22 cellular contexts compared by ENCODE assay signal in the genomic region with DNA sequence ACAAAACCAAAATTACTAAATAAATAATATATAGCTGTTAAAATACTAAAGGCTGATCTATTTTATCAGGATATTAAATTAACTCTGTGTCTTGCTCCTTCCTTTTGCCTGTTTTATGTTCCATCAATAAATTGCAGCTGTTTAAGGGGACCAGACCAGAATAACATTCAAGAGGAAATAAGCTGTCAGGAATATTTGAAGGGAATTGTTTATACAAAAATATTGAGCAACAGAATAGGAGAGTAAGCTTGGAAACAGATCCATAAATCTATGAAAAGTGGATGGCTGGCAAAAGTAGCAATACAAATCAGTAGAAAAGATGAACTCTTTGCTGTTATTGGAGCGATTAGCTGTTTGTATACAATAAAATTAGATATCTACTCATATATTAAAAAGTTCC. TPM values are rescaled to one million over a fixed set of nuclear protein-coding genes. Genes with fewer than 3 reads are reported as not detected.
DNase-seq lines count a peak whose midpoint lies in the region; ATAC-seq and TF ChIP-seq lines count a peak whose summit lies in the region.
"Had no signal": no experiment of that assay in that cellular context is flagged by ENCODE, and none has a peak within 500 bp of the region (broad histone marks: within the 10 kb centered on the region; RNA-seq: fewer than 3 reads in every experiment).

No MANE protein-coding gene starts in this region.

- no peak overlapping the region for H3K27ac Mint-ChIP-seq in activated T-helper 1 cell treated with anti-CD3 and anti-CD28 coated beads, Interleukin-12 subunit alpha, Interleukin-12 subunit beta, Interleukin-2, Interleukin-4 antibody, amounts not matched to agents 30 ng/mL and 10 ng/mL and 1 ng/mL, durations not matched to agents 14 hours and 24 hours and 36 hours
- H3K27ac Mint-ChIP-seq: activated CD8-positive, alpha-beta T cell treated with anti-CD3 and anti-CD28 coated beads for 36 hours; activated naive CD8-positive, alpha-beta T cell treated with anti-CD3 and anti-CD28 coated beads, Interleukin-2, amount 10 ng/mL, durations not matched to agents 7 days and 5 days; CD8-positive, alpha-beta memory T cell; IgD-negative memory B cell had no signal

- H3K9me3 Mint-ChIP-seq in activated T-helper 1 cell treated with anti-CD3 and anti-CD28 coated beads, Interleukin-12 subunit alpha, Interleukin-12 subunit beta, Interleukin-2, Interleukin-4 antibody, amounts not matched to agents 30 ng/mL and 10 ng/mL and 1 ng/mL, durations not matched to agents 14 hours and 24 hours and 36 hours: no peaks in the 10 kb centered on the region
- H3K9me3 Mint-ChIP-seq: CD8-positive, alpha-beta memory T cell had no signal

- DNase-seq in GM03348 (ENCODE audit: low spot score) (peak; percentile 5), amniotic epithelial cell (ENCODE audit: low read depth) (peak; percentile 44), fibroblast of mammary gland (ENCODE audit: low read depth) (peak; percentile 47), sciatic nerve (ENCODE audit: low spot score) (no peak), foreskin melanocyte (no peak)
- no peak for DNase-seq in activated T-helper 1 cell treated with anti-CD3 and anti-CD28 coated beads, Interleukin-12 subunit alpha, Interleukin-12 subunit beta, Interleukin-2, Interleukin-4 antibody, amounts not matched to agents 30 ng/mL and 10 ng/mL and 1 ng/mL, durations not matched to agents 14 hours and 24 hours and 36 hours (ENCODE audit: low spot score)
- no peak for DNase-seq in stimulated activated CD4-positive, alpha-beta T cell treated with anti-CD3 and anti-CD28 coated beads, Interleukin-12 subunit alpha, Interleukin-12 subunit beta, amount 100 ng/mL, for 4 hours
- DNase-seq: activated CD8-positive, alpha-beta T cell treated with anti-CD3 and anti-CD28 coated beads for 36 hours; activated naive CD8-positive, alpha-beta T cell treated with anti-CD3 and anti-CD28 coated beads, Interleukin-2, amount 10 ng/mL, durations not matched to agents 7 days and 5 days; CD8-positive, alpha-beta memory T cell; DND-41; effector memory CD4-positive, alpha-beta T cell; NCI-H2029; occipital lobe; stimulated activated naive CD4-positive, alpha-beta T cell treated with Interleukin-2 at 50 U/mL for 16 hours had no signal

- H3K4me3 Mint-ChIP-seq in activated T-helper 1 cell treated with anti-CD3 and anti-CD28 coated beads, Interleukin-12 subunit alpha, Interleukin-12 subunit beta, Interleukin-2, Interleukin-4 antibody, amounts not matched to agents 30 ng/mL and 10 ng/mL and 1 ng/mL, durations not matched to agents 14 hours and 24 hours and 36 hours: no peak overlapping the region
- H3K4me3 Mint-ChIP-seq: activated CD8-positive, alpha-beta T cell treated with anti-CD3 and anti-CD28 coated beads for 36 hours; activated naive CD8-positive, alpha-beta T cell treated with anti-CD3 and anti-CD28 coated beads, Interleukin-2, amount 10 ng/mL, durations not matched to agents 7 days and 5 days; CD8-positive, alpha-beta memory T cell; IgD-negative memory B cell; WTC11 had no signal

- no peak overlapping the region for H3K4me3 ChIP-seq in fibroblast of mammary gland (ENCODE audit: control insufficient read depth, low read depth, low read length)
- H3K4me3 ChIP-seq: cardiac muscle cell, right atrium auricular region had no signal

- peak; percentile 58 for ATAC-seq in sciatic nerve
- no peak for ATAC-seq in HG02970 (IDR thresholded peaks at IDR 0.05; ENCODE audit: low FRiP score, unreplicated experiment)
- ATAC-seq: activated CD8-positive, alpha-beta T cell treated with anti-CD3 and anti-CD28 coated beads for 36 hours; Right ventricle myocardium inferior had no signal

- H3K36me3 Mint-ChIP-seq in activated T-helper 1 cell treated with anti-CD3 and anti-CD28 coated beads, Interleukin-12 subunit alpha, Interleukin-12 subunit beta, Interleukin-2, Interleukin-4 antibody, amounts not matched to agents 30 ng/mL and 10 ng/mL and 1 ng/mL, durations not matched to agents 14 hours and 24 hours and 36 hours (ENCODE audit: low read depth): peaks cover 22% of the 10 kb centered on the region

- intact Hi-C loops in sciatic nerve (cut with DNase I): no loop called here
- intact Hi-C loops in activated T-helper 1 cell treated with anti-CD3 and anti-CD28 coated beads, Interleukin-12 subunit alpha, Interleukin-12 subunit beta, Interleukin-2, Interleukin-4 antibody, amounts not matched to agents 30 ng/mL and 10 ng/mL and 1 ng/mL, durations not matched to agents 14 hours and 24 hours and 36 hours (cut with micrococcal nuclease): no loop called here

- H3K4me1 Mint-ChIP-seq in activated T-helper 1 cell treated with anti-CD3 and anti-CD28 coated beads, Interleukin-12 subunit alpha, Interleukin-12 subunit beta, Interleukin-2, Interleukin-4 antibody, amounts not matched to agents 30 ng/mL and 10 ng/mL and 1 ng/mL, durations not matched to agents 14 hours and 24 hours and 36 hours (ENCODE audit: low read depth): peaks cover 43% of the 10 kb centered on the region

- TF ChIP-seq CTCF in fibroblast of mammary gland (conservative IDR thresholded peaks at IDR 0.05; ENCODE audit: control insufficient read depth, insufficient read depth, low read depth, low read length): no peak

- H3K27me3 Mint-ChIP-seq in activated T-helper 1 cell treated with anti-CD3 and anti-CD28 coated beads, Interleukin-12 subunit alpha, Interleukin-12 subunit beta, Interleukin-2, Interleukin-4 antibody, amounts not matched to agents 30 ng/mL and 10 ng/mL and 1 ng/mL, durations not matched to agents 14 hours and 24 hours and 36 hours (ENCODE audit: insufficient read depth): no peaks in the 10 kb centered on the region
- H3K27me3 Mint-ChIP-seq: activated CD8-positive, alpha-beta T cell treated with anti-CD3 and anti-CD28 coated beads for 36 hours; activated naive CD8-positive, alpha-beta T cell treated with anti-CD3 and anti-CD28 coated beads, Interleukin-2, amount 10 ng/mL, durations not matched to agents 7 days and 5 days; CD8-positive, alpha-beta memory T cell; IgD-negative memory B cell had no signal

RNA-seq across cellular contexts. Expression of a gene that starts 36.1 kb away (rescaled TPM):
- total RNA-seq in sciatic nerve: 0.71 TPM
- total RNA-seq in activated T-helper 1 cell treated with anti-CD3 and anti-CD28 coated beads, Interleukin-12 subunit alpha, Interleukin-12 subunit beta, Interleukin-2, Interleukin-4 antibody, amounts not matched to agents 30 ng/mL and 10 ng/mL and 1 ng/mL, durations not matched to agents 14 hours and 24 hours and 36 hours: not detected in 2 replicates
- total RNA-seq: activated CD8-positive, alpha-beta T cell treated with anti-CD3 and anti-CD28 coated beads for 36 hours; activated naive CD8-positive, alpha-beta T cell treated with anti-CD3 and anti-CD28 coated beads, Interleukin-2, amount 10 ng/mL, durations not matched to agents 7 days and 5 days; cardiac muscle cell; CD8-positive, alpha-beta memory T cell; NCI-H460; occipital lobe; right atrium auricular region; Right ventricle myocardium inferior had no signal

RNA-seq across cellular contexts. Expression of a gene that starts 38.9 kb away (rescaled TPM):
- total RNA-seq in sciatic nerve: 182 TPM
- 98.9 and 101 TPM in 2 replicates for total RNA-seq in activated T-helper 1 cell treated with anti-CD3 and anti-CD28 coated beads, Interleukin-12 subunit alpha, Interleukin-12 subunit beta, Interleukin-2, Interleukin-4 antibody, amounts not matched to agents 30 ng/mL and 10 ng/mL and 1 ng/mL, durations not matched to agents 14 hours and 24 hours and 36 hours

Comparison
In these comparisons a context has a peak if more than half of its experiments do, and no peak if none do; other contexts are left out.
1. DNase-seq: peak in GM03348 (single experiment), amniotic epithelial cell (single experiment) and fibroblast of mammary gland (single experiment); none in sciatic nerve (single experiment), foreskin melanocyte (single experiment), activated T-helper 1 cell treated with anti-CD3 and anti-CD28 coated beads, Interleukin-12 subunit alpha, Interleukin-12 subunit beta, Interleukin-2, Interleukin-4 antibody, amounts not matched to agents 30 ng/mL and 10 ng/mL and 1 ng/mL, durations not matched to agents 14 hours and 24 hours and 36 hours (single experiment) and stimulated activated CD4-positive, alpha-beta T cell treated with anti-CD3 and anti-CD28 coated beads, Interleukin-12 subunit alpha, Interleukin-12 subunit beta, amount 100 ng/mL, for 4 hours (single experiment).